ENCODE assay signal across 18 cellular contexts in the genomic region with DNA sequence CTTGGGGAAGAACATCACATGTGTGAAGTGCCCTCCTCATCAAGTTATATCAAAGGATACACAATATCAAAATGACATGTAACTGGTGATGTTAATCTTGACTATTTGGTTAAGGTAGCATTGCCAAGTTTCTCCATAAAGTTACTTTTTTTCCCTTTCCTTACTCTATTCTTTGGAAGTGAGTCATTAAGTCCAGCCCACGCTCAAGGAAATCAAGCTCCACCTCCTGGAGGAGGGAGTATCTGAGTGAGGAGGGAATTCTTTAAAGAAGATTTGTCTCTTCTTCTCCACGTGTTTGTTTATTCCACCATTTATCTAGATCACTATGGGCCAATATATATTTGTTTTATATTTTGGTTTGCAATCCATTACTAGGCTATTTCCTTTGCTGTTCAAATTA. TPM values are rescaled to one million over a fixed set of nuclear protein-coding genes. Genes with fewer than 3 reads are reported as not detected.
DNase-seq lines count a peak whose midpoint lies in the region; ATAC-seq, FAIRE-seq and TF ChIP-seq lines count a peak whose summit lies in the region.
"Had no signal": no experiment of that assay in that cellular context is flagged by ENCODE, and none has a peak within 500 bp of the region (broad histone marks: within the 10 kb centered on the region; RNA-seq: fewer than 3 reads in every experiment).

No MANE protein-coding gene starts in this region.

- no peak for ATAC-seq in GM19023 (IDR thresholded peaks at IDR 0.05; ENCODE audit: unreplicated experiment)
- ATAC-seq: Panc1; stimulated activated naive CD8-positive, alpha-beta T cell treated with anti-CD3 and anti-CD28 coated beads, Interleukin-15, Interleukin-2, amounts not matched to agents 100 U/mL and 50 U/mL, for 24 hours had no signal

- H3K27ac ChIP-seq in mammary epithelial cell (ENCODE audit: insufficient read depth, low read depth, low read length), result no peak overlapping the region
- H3K27ac ChIP-seq in left ventricle myocardium inferior (replicated peaks), result no peak overlapping the region
- H3K27ac ChIP-seq: uterus had no signal

- no TSS peak for BruUV-seq in mammary epithelial cell (replicated peaks; lab: Mats Ljungman, UMichigan)

- in situ Hi-C loops in mammary epithelial cell (cut with MboI; ENCODE audit: low sequenced_read_pairs in 2 of 2), result no loop called here

- no peak overlapping the region for H3K4me2 ChIP-seq in mammary epithelial cell (ENCODE audit: insufficient read depth, low read depth, low read length)

- no peaks in the 10 kb centered on the region for H3K36me3 ChIP-seq in mammary epithelial cell (ENCODE audit: insufficient read depth, low read length)
- no peaks in the 10 kb centered on the region for H3K36me3 ChIP-seq in left ventricle myocardium inferior
- H3K36me3 ChIP-seq: BE2C, uterus had no signal

- intact Hi-C loops in mammary epithelial cell (cut with micrococcal nuclease), result no loop called here
- intact Hi-C loops in left ventricle myocardium inferior (cut with micrococcal nuclease), result no loop called here

- FAIRE-seq in HTR-8/SVneo (lab: Jason Lieb, UNC) (no peak), frontal cortex (lab: Jason Lieb, UNC) (no peak)

- no peak for TF ChIP-seq CTCF in AG09309 (IDR thresholded peaks at IDR 0.05; ENCODE audit: control insufficient read depth, insufficient read depth, low read depth, low read length, missing control alignments)
- no peak for TF ChIP-seq CTCF in mammary epithelial cell (conservative IDR thresholded peaks at IDR 0.05 in 1 of 2, IDR thresholded peaks at IDR 0.05 in 1 of 2; ENCODE audit: extremely low read depth in 1 of 2, insufficient read depth in 1 of 2, low read depth in 1 of 2, low read length in 2 of 2)
- TF ChIP-seq CTCF in left ventricle myocardium inferior (IDR thresholded peaks at IDR 0.05; ENCODE audit: borderline replicate concordance), result no peak

- 42% methylated on average over 2 of the region's 2 CpGs for WGBS in mammary epithelial cell (ENCODE audit: low coverage, missing lambda C conversion rate)

- H3K9ac ChIP-seq in mammary epithelial cell (ENCODE audit: insufficient read depth, low read length), result no peak overlapping the region

- no peaks in the 10 kb centered on the region for H3K79me2 ChIP-seq in mammary epithelial cell (ENCODE audit: insufficient read depth, low read length)

- CTCF ChIA-PET in mammary epithelial cell (lab: Charles Lee; ENCODE audit: low non-redundant PET), result no interaction called here

- H3K4me3 ChIP-seq in AG09309 (ENCODE audit: control insufficient read depth, low read depth, low read length) (no peak overlapping the region), mammary epithelial cell (replicated peaks in 1 of 3; ENCODE audit: insufficient read depth in 1 of 3, low read depth in 2 of 3, low read length in 3 of 3) (no peak overlapping the region), left ventricle myocardium inferior (no peak overlapping the region)
- H3K4me3 ChIP-seq: uterus had no signal

- no peak overlapping the region for H2AFZ ChIP-seq in mammary epithelial cell (ENCODE audit: low read depth, low read length)

- dilution Hi-C loops in mammary epithelial cell (cut with HindIII; ENCODE audit: low sequenced_read_pairs), result no loop called here

- no peaks in the 10 kb centered on the region for H3K4me1 ChIP-seq in mammary epithelial cell (ENCODE audit: insufficient read depth, low read length)
- no peaks in the 10 kb centered on the region for H3K4me1 ChIP-seq in left ventricle myocardium inferior
- H3K4me1 ChIP-seq: uterus had no signal

- no peaks in the 10 kb centered on the region for H3K27me3 ChIP-seq in mammary epithelial cell (ENCODE audit: insufficient read depth, low read length)
- no peaks in the 10 kb centered on the region for H3K27me3 ChIP-seq in left ventricle myocardium inferior (ENCODE audit: low read depth)
- H3K27me3 ChIP-seq: BE2C, uterus had no signal

- H3K9me3 ChIP-seq in mammary epithelial cell (replicated peaks; ENCODE audit: insufficient read depth, low read length) (no peaks in the 10 kb centered on the region), left ventricle myocardium inferior (replicated peaks) (no peaks in the 10 kb centered on the region)
- H3K9me3 ChIP-seq: BE2C, uterus had no signal

- DNase-seq in AG09309 (ENCODE audit: low read depth) (peak; percentile 17), HTR-8/SVneo (ENCODE audit: insufficient read length, low spot score) (peak; percentile 2), mammary epithelial cell (peak; percentile 39), iris pigment epithelial cell (ENCODE audit: low read depth) (peak; percentile 70), left ventricle myocardium inferior (no peak), frontal cortex (ENCODE audit: low spot score in 2 of 2) (no peak), NCI-H1092 treated with DMSO at 0.1 percent for 48 hours (lab: John Stamatoyannopoulos, UW) (no peak)
- DNase-seq: activated CD4-positive, alpha-beta T cell treated with anti-CD3 and anti-CD28 coated beads, Interleukin-2, amount 50 U/mL, for 48 hours; activated naive CD8-positive, alpha-beta T cell treated with anti-CD3 and anti-CD28 coated beads, Interleukin-2, amount 10 ng/mL, durations not matched to agents 7 days and 5 days; activated T-cell treated with anti-CD3 and anti-CD28 coated beads, Interleukin-2, amount 50 U/mL, for 24 hours; BE2C; cerebellar nuclear complex; islet precursor cell; NCI-H1105; stimulated activated naive CD8-positive, alpha-beta T cell treated with anti-CD3 and anti-CD28 coated beads, Interleukin-15, Interleukin-2, amounts not matched to agents 100 U/mL and 50 U/mL, for 24 hours; uterus had no signal

- H4K20me1 ChIP-seq in mammary epithelial cell (ENCODE audit: insufficient read depth, low read length), result no peaks in the 10 kb centered on the region

RNA-seq across cellular contexts. Expression of gene FNDC3A, which starts 33.6 kb away (rescaled TPM):
- 10 to 100 TPM; 40.0 to 67.2 TPM for total RNA-seq in mammary epithelial cell
- polyA plus RNA-seq in mammary epithelial cell, result 27.0 TPM
- polyA minus RNA-seq in mammary epithelial cell, result 39.2 TPM
- 18.9 TPM for total RNA-seq in left ventricle myocardium inferior
- 84.4 TPM for total RNA-seq in frontal cortex

Comparison
In these comparisons a context has a peak if more than half of its experiments do, and no peak if none do; other contexts are left out.
1. DNase-seq: peak in AG09309 (single experiment), HTR-8/SVneo (single experiment), mammary epithelial cell (single experiment) and iris pigment epithelial cell (single experiment); none in left ventricle myocardium inferior (single experiment), frontal cortex (0 of 2) and NCI-H1092 treated with DMSO at 0.1 percent for 48 hours (single experiment).